In the genomic region with DNA sequence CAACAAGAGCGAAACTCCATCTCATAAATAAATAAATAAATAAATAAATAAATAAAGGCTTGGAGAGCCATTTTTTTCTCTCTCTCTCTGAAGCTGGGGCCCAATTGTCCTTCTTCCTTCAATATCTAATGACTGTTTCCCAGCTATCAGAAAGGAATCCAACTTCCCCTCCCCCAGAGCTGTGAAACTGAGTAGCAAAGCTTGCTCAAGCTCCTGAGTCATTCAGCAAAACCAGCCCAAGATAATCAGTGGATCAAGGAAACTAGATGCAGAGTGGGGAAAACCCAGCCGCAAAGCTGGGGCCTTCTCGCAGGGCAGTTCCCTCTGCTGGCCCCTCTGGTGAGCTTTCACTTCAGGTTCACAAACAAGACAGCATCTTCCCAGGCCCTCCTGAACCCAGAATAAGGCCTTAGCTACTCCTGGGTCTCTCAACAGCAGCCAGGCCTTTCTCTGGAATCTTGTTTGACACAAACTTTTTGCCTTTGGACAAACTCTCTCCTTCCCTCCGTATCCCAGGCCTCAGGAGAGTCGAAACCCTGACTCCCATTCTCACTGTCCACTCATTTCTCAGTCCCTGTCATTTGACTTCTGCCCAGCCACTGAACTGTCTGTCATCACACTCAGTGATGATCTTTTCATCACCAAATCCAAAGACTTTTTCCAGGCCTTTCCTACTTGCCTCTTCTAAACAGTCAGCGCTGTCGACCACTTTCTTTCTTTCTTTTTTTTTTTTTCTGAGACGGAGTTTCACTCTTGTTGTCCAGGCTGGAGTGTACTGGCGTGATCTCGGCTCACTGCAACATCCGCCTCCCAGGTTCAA, we compare ENCODE assay signal across 1 cellular context.
TF ChIP-seq lines count a peak whose summit lies in the region.

No MANE protein-coding gene starts in this region.

TF ChIP-seq in endothelial cell of umbilical vein, 7 proteins besides CTCF, POLR2A, EP300 and RAD21:
- TF ChIP-seq POLR2AphosphoS5 (IDR thresholded peaks at IDR 0.05; ENCODE audit: insufficient read depth, low read depth, low read length) (no peak), FOS (IDR thresholded peaks at IDR 0.05; ENCODE audit: borderline replicate concordance, insufficient read depth, low read length) (peak; percentile 71), GATA2 (IDR thresholded peaks at IDR 0.05; ENCODE audit: insufficient read depth, insufficient read length, low read depth, low read length) (peak; percentile 78), JUN (IDR thresholded peaks at IDR 0.05; ENCODE audit: borderline replicate concordance, insufficient read depth, insufficient read length, low read depth) (no peak), MYC (IDR thresholded peaks at IDR 0.05; ENCODE audit: low read depth, low read length) (no peak), EZH2 (IDR thresholded peaks at IDR 0.05; ENCODE audit: borderline replicate concordance, low read depth, low read length, severe bottlenecking) (no peak), MAX (IDR thresholded peaks at IDR 0.05; ENCODE audit: insufficient read depth, insufficient read length) (no peak)
